Comparison of ENCODE assay signal across 1 cellular context in genomic region chr5:139268364-139269202, GRCh38.
TF ChIP-seq lines count a peak whose summit lies in the region.

No MANE protein-coding gene starts in this region.

TF ChIP-seq in GM12878, 131 proteins besides CTCF, POLR2A, EP300 and RAD21 (continued from another document):
- TF ChIP-seq, protein P1, sequence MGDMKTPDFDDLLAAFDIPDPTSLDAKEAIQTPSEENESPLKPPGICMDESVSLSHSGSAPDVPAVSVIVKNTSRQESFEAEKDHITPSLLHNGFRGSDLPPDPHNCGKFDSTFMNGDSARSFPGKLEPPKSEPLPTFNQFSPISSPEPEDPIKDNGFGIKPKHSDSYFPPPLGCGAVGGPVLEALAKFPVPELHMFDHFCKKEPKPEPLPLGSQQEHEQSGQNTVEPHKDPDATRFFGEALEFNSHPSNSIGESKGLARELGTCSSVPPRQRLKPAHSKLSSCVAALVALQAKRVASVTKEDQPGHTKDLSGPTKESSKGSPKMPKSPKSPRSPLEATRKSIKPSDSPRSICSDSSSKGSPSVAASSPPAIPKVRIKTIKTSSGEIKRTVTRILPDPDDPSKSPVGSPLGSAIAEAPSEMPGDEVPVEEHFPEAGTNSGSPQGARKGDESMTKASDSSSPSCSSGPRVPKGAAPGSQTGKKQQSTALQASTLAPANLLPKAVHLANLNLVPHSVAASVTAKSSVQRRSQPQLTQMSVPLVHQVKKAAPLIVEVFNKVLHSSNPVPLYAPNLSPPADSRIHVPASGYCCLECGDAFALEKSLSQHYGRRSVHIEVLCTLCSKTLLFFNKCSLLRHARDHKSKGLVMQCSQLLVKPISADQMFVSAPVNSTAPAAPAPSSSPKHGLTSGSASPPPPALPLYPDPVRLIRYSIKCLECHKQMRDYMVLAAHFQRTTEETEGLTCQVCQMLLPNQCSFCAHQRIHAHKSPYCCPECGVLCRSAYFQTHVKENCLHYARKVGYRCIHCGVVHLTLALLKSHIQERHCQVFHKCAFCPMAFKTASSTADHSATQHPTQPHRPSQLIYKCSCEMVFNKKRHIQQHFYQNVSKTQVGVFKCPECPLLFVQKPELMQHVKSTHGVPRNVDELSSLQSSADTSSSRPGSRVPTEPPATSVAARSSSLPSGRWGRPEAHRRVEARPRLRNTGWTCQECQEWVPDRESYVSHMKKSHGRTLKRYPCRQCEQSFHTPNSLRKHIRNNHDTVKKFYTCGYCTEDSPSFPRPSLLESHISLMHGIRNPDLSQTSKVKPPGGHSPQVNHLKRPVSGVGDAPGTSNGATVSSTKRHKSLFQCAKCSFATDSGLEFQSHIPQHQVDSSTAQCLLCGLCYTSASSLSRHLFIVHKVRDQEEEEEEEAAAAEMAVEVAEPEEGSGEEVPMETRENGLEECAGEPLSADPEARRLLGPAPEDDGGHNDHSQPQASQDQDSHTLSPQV (IDR thresholded peaks at IDR 0.05), result no peak
- TF ChIP-seq, protein P2, sequence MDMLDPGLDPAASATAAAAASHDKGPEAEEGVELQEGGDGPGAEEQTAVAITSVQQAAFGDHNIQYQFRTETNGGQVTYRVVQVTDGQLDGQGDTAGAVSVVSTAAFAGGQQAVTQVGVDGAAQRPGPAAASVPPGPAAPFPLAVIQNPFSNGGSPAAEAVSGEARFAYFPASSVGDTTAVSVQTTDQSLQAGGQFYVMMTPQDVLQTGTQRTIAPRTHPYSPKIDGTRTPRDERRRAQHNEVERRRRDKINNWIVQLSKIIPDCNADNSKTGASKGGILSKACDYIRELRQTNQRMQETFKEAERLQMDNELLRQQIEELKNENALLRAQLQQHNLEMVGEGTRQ (IDR thresholded peaks at IDR 0.05; ENCODE audit: borderline replicate concordance, low read depth, low read length), result no peak
- no peak for TF ChIP-seq EGR1 (IDR thresholded peaks at IDR 0.05; ENCODE audit: borderline replicate concordance in 1 of 2, low read depth in 2 of 2, low read length in 2 of 2)
- TF ChIP-seq ZBED1 (IDR thresholded peaks at IDR 0.05; ENCODE audit: borderline replicate concordance), result peak; percentile 26; the same call in 1 of the 2 replicates
- TF ChIP-seq, protein P3, sequence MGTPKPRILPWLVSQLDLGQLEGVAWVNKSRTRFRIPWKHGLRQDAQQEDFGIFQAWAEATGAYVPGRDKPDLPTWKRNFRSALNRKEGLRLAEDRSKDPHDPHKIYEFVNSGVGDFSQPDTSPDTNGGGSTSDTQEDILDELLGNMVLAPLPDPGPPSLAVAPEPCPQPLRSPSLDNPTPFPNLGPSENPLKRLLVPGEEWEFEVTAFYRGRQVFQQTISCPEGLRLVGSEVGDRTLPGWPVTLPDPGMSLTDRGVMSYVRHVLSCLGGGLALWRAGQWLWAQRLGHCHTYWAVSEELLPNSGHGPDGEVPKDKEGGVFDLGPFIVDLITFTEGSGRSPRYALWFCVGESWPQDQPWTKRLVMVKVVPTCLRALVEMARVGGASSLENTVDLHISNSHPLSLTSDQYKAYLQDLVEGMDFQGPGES (IDR thresholded peaks at IDR 0.05), result no peak
- no peak for TF ChIP-seq MYB (IDR thresholded peaks at IDR 0.05; ENCODE audit: borderline replicate concordance, low read depth, low read length)
- TF ChIP-seq PAX8 (IDR thresholded peaks at IDR 0.05), result no peak
- no peak for TF ChIP-seq TCF3 (IDR thresholded peaks at IDR 0.05; ENCODE audit: borderline replicate concordance, insufficient read depth, low read depth, low read length)
- no peak for TF ChIP-seq ZBTB11 (CRISPR knock-in tag; IDR thresholded peaks at IDR 0.05)
- TF ChIP-seq HDAC2 (IDR thresholded peaks at IDR 0.05), result no peak
- TF ChIP-seq ZNF207 (IDR thresholded peaks at IDR 0.05; ENCODE audit: borderline replicate concordance), result no peak
- no peak for TF ChIP-seq ASH2L (IDR thresholded peaks at IDR 0.05; ENCODE audit: borderline replicate concordance, low read depth)
- no peak for TF ChIP-seq NFXL1 (IDR thresholded peaks at IDR 0.05; ENCODE audit: borderline replicate concordance)
- TF ChIP-seq STAT3 (IDR thresholded peaks at IDR 0.05; ENCODE audit: low read depth, low read length), result no peak
- TF ChIP-seq NR2F1 (conservative IDR thresholded peaks at IDR 0.05), result no peak
- no peak for TF ChIP-seq TARDBP (IDR thresholded peaks at IDR 0.05; ENCODE audit: borderline replicate concordance)
- no peak for TF ChIP-seq E2F8 (IDR thresholded peaks at IDR 0.05; ENCODE audit: low read depth, partially characterized antibody)
- TF ChIP-seq ATF7 (IDR thresholded peaks at IDR 0.05; ENCODE audit: low read depth), result 0 out of 2 replicates have a peak, but pooled peaks have one; percentile 30
- TF ChIP-seq ZZZ3 (IDR thresholded peaks at IDR 0.05; ENCODE audit: control insufficient read depth, insufficient read length, low read depth), result no peak
- TF ChIP-seq ZSCAN29 (IDR thresholded peaks at IDR 0.05), result no peak
- no peak for TF ChIP-seq HCFC1 (IDR thresholded peaks at IDR 0.05; ENCODE audit: low read length)
- peak; percentile 58; the same call in 1 of the 2 replicates for TF ChIP-seq BCL11A (IDR thresholded peaks at IDR 0.05; ENCODE audit: low read depth, low read length)
- 0 out of 2 replicates have a peak, but pooled peaks have one; percentile 23 for TF ChIP-seq PML (IDR thresholded peaks at IDR 0.05; ENCODE audit: low read length)
- no peak for TF ChIP-seq RCOR1 (conservative IDR thresholded peaks at IDR 0.05; ENCODE audit: low read depth, low read length)
- TF ChIP-seq SREBF1 (IDR thresholded peaks at IDR 0.05; ENCODE audit: low read length), result no peak
- TF ChIP-seq TAF1 (IDR thresholded peaks at IDR 0.05; ENCODE audit: borderline replicate concordance, low read depth, low read length), result no peak
- TF ChIP-seq SMARCA5 (IDR thresholded peaks at IDR 0.05), result no peak
- TF ChIP-seq WRNIP1 (IDR thresholded peaks at IDR 0.05; ENCODE audit: borderline replicate concordance, low read depth, low read length), result no peak
